In genomic region chr15:63522143-63522531, GRCh38 we compare ENCODE assay signal across 15 cellular contexts. TPM values are rescaled to one million over a fixed set of nuclear protein-coding genes. Genes with fewer than 3 reads are reported as not detected.
DNase-seq lines count a peak whose midpoint lies in the region; ATAC-seq and TF ChIP-seq lines count a peak whose summit lies in the region.
"Had no signal": no experiment of that assay in that cellular context is flagged by ENCODE, and none has a peak within 500 bp of the region (broad histone marks: within the 10 kb centered on the region; RNA-seq: fewer than 3 reads in every experiment).

No MANE protein-coding gene starts in this region.

- H3K27me3 Mint-ChIP-seq in T-cell, result no peaks in the 10 kb centered on the region
- H3K27me3 Mint-ChIP-seq: activated CD4-positive, alpha-beta memory T cell treated with anti-CD3 and anti-CD28 coated beads for 36 hours had no signal

- peak overlapping the region in 2 of 3 donors; percentile 15 to 54 for H3K4me3 Mint-ChIP-seq in T-cell
- H3K4me3 Mint-ChIP-seq: activated CD4-positive, alpha-beta memory T cell treated with anti-CD3 and anti-CD28 coated beads for 36 hours had no signal

- H3K4me1 ChIP-seq in heart right ventricle (peaks cover 0 to 85% (median 55%) of the 10 kb centered on the region in 9 donors), skeletal muscle tissue (ENCODE audit: control insufficient read depth in 3 of 3, insufficient read depth in 3 of 3, low read length in 3 of 3) (peaks cover 24 to 51% (median 38%) of the 10 kb centered on the region in 3 donors)

- WGBS in heart right ventricle, 2 donors, result 39 to 48% methylated on average over 4 of the region's 4 CpGs

- no peaks in the 10 kb centered on the region for H3K27me3 ChIP-seq in heart right ventricle
- no peaks in the 10 kb centered on the region for H3K27me3 ChIP-seq in skeletal muscle tissue (ENCODE audit: control insufficient read depth in 3 of 3, insufficient read depth in 3 of 3, low read length in 3 of 3)
- H3K27me3 ChIP-seq: body of pancreas, uterus had no signal

- intact Hi-C loops in heart right ventricle (cut with DNase I), result no loop called here

- CTCF ChIA-PET in T-cell (lab: Charles Lee), result interaction anchor here in 1 of 2 donors (0.9 to 2.3 kb wide), 3 partner anchors 12 to 56 kb away, joined by 3 to 9 read pairs (median 7); no protein-coding TSS in a partner anchor

- H3K36me3 Mint-ChIP-seq in T-cell, result peaks cover 7% of the 10 kb centered on the region

- H3K36me3 ChIP-seq in heart right ventricle (no peaks in the 10 kb centered on the region), skeletal muscle tissue (ENCODE audit: control insufficient read depth in 3 of 3, insufficient read depth in 3 of 3, low read length in 3 of 3) (no peaks in the 10 kb centered on the region)
- H3K36me3 ChIP-seq: uterus had no signal

- H3K9ac ChIP-seq in skeletal muscle tissue (ENCODE audit: low read depth in 1 of 3, low read length in 3 of 3), result peak overlapping the region in 1 of 3 donors; percentile 28

- H3K4me3 ChIP-seq in heart right ventricle (no peak overlapping the region), skeletal muscle tissue (ENCODE audit: low read length in 3 of 3) (no peak overlapping the region)
- H3K4me3 ChIP-seq: body of pancreas, uterus had no signal

- DNase-seq in Daoy (ENCODE audit: low read depth), result peak; percentile 24
- no peak for DNase-seq in T-cell
- no peak for DNase-seq in heart right ventricle
- DNase-seq in T1000 (lab: John Stamatoyannopoulos, UW), result no peak
- no peak for DNase-seq in HT-29 (ENCODE audit: low spot score)
- DNase-seq in HuH-7 (ENCODE audit: low spot score), result no peak
- DNase-seq: activated CD4-positive, alpha-beta memory T cell treated with anti-CD3 and anti-CD28 coated beads for 36 hours; body of pancreas; effector CD4-positive, alpha-beta T cell; NCI-H1930; stimulated activated CD4-positive, alpha-beta T cell treated with anti-CD3 and anti-CD28 coated beads, Interleukin-4, amount 100 ng/mL, for 24 hours; uterus had no signal

- H3K4me1 Mint-ChIP-seq in T-cell, result peaks cover 95 to 99% (median 95%) of the 10 kb centered on the region in 3 donors

- no peak overlapping the region for H3K27ac Mint-ChIP-seq in T-cell
- H3K27ac Mint-ChIP-seq: activated CD4-positive, alpha-beta memory T cell treated with anti-CD3 and anti-CD28 coated beads for 36 hours; activated T-helper 2 cell treated with anti-CD3 and anti-CD28 coated beads, Interferon-gamma antibody, Interleukin-2, Interleukin-4, amounts not matched to agents 10 μg/mL and 5 μg/mL and 100 μg/mL, durations not matched to agents 14 hours and 24 hours and 36 hours had no signal

- H3K27ac ChIP-seq in heart right ventricle (peak overlapping the region in 4 of 10 donors; percentile 6 to 20 (median 12)), skeletal muscle tissue (ENCODE audit: low read depth, low read length) (peak overlapping the region; percentile 60)
- H3K27ac ChIP-seq: body of pancreas, uterus had no signal

- H3K9me3 Mint-ChIP-seq in T-cell, result no peaks in the 10 kb centered on the region
- H3K9me3 Mint-ChIP-seq: activated CD4-positive, alpha-beta memory T cell treated with anti-CD3 and anti-CD28 coated beads for 36 hours; activated T-helper 2 cell treated with anti-CD3 and anti-CD28 coated beads, Interferon-gamma antibody, Interleukin-2, Interleukin-4, amounts not matched to agents 10 μg/mL and 5 μg/mL and 100 μg/mL, durations not matched to agents 14 hours and 24 hours and 36 hours had no signal

- ATAC-seq in T-cell (replicated peaks in 1 of 4), result no peak
- ATAC-seq in heart right ventricle, result peak in 6 of 8 donors; percentile 13 to 61 (median 42)
- ATAC-seq: body of pancreas, HCT116 had no signal

- H3K9me3 ChIP-seq in heart right ventricle (no peaks in the 10 kb centered on the region), skeletal muscle tissue (ENCODE audit: control insufficient read depth in 3 of 3, low read length in 3 of 3) (no peaks in the 10 kb centered on the region)
- H3K9me3 ChIP-seq: body of pancreas, uterus had no signal

- TF ChIP-seq CTCF in heart right ventricle (IDR thresholded peaks at IDR 0.05), result no peak

- POLR2A ChIA-PET in T-cell (lab: Charles Lee), result interaction anchor here in 1 of 2 donors (0.7 kb wide), 1 partner anchor 19 kb away, joined by 3 read pairs; no protein-coding TSS in a partner anchor

RNA-seq across cellular contexts. Expression of gene USP3, which starts 17.7 kb away (rescaled TPM):
- 28.1 and 35.7 TPM in 2 replicates for total RNA-seq in Daoy (2014; rRNA removed; shearing (Covaris generic))
- 100 to 1,000 TPM; 123 to 265 (median 130) TPM for total RNA-seq in T-cell
- 10 to 100 TPM; 11.4 to 23.7 (median 17.6) TPM for total RNA-seq in heart right ventricle
- polyA plus RNA-seq in heart right ventricle, result 10 to 100 TPM in 1 of 2 donors, 1 to 10 TPM in 1; 8.4 to 15.4 TPM
- total RNA-seq in skeletal muscle tissue, result 33.4 TPM
- 39.4 and 47.6 TPM in 2 replicates for total RNA-seq in HT-29 (2014; rRNA removed; shearing (Covaris generic))

Comparison
In these comparisons a context has a peak if more than half of its experiments do, and no peak if none do; other contexts are left out.
1. ATAC-seq: peak in heart right ventricle (6 of 8); none in T-cell (0 of 4).